2 cellular contexts compared by ENCODE assay signal in genomic region chr11:19772480-19772879, GRCh38.
TF ChIP-seq lines count a peak whose summit lies in the region.

No MANE protein-coding gene starts in this region.

TF ChIP-seq in GM23338, 12 proteins besides CTCF, POLR2A, EP300 and RAD21 (continued from another document):
- peak; percentile 92 for TF ChIP-seq ZNF462 (CRISPR knock-in tag; IDR thresholded peaks at IDR 0.05)
- peak; percentile 68; the same call in 1 of the 2 replicates for TF ChIP-seq CREB1 (CRISPR knock-in tag; IDR thresholded peaks at IDR 0.05; ENCODE audit: low read depth)
- no peak for TF ChIP-seq REST (IDR thresholded peaks at IDR 0.05; ENCODE audit: unreplicated experiment)
- peak; percentile 86 for TF ChIP-seq NANOG (IDR thresholded peaks at IDR 0.05; ENCODE audit: borderline replicate concordance)
- TF ChIP-seq ZNF114 (CRISPR knock-in tag; IDR thresholded peaks at IDR 0.05) = peak; percentile 55; the same call in 1 of the 2 replicates
TF ChIP-seq in GM23338: peak in this region for 5.

TF ChIP-seq in WTC11, 78 proteins besides CTCF, POLR2A, EP300 and RAD21 (continued from another document):
- TF ChIP-seq FOXK1 (CRISPR knock-in tag; IDR thresholded peaks at IDR 0.05) (peak; percentile 40; the same call in 1 of the 2 replicates), JUN (CRISPR knock-in tag; IDR thresholded peaks at IDR 0.05) (no peak), TEAD1 (CRISPR knock-in tag; IDR thresholded peaks at IDR 0.05) (peak; percentile 75; the same call in 1 of the 2 replicates), ZBTB43 (CRISPR knock-in tag; IDR thresholded peaks at IDR 0.05) (no peak), NFE2L1 (CRISPR knock-in tag; IDR thresholded peaks at IDR 0.05) (peak; percentile 66; the same call in 1 of the 2 replicates), ZNF263 (CRISPR knock-in tag; IDR thresholded peaks at IDR 0.05; ENCODE audit: low read depth) (no peak), ZNF317 (CRISPR knock-in tag; IDR thresholded peaks at IDR 0.05; ENCODE audit: borderline replicate concordance, low read depth) (no peak), ZNF219 (CRISPR knock-in tag; IDR thresholded peaks at IDR 0.05; ENCODE audit: borderline replicate concordance) (no peak), TP53 (CRISPR knock-in tag; IDR thresholded peaks at IDR 0.05) (no peak), MYBL2 (CRISPR knock-in tag; IDR thresholded peaks at IDR 0.05) (no peak), ZNF423 (CRISPR knock-in tag; IDR thresholded peaks at IDR 0.05) (0 out of 2 replicates have a peak, but pooled peaks have one; percentile 41), ETV6 (CRISPR knock-in tag; IDR thresholded peaks at IDR 0.05) (no peak)
